ENCODE assay signal across 1 cellular context in genomic region chr17:17322516-17323510, GRCh38.
TF ChIP-seq lines count a peak whose summit lies in the region.

No MANE protein-coding gene starts in this region.

TF ChIP-seq in IMR-90, 13 proteins besides CTCF, POLR2A, EP300 and RAD21:
- TF ChIP-seq ELK1 (IDR thresholded peaks at IDR 0.05; ENCODE audit: borderline replicate concordance, low read depth, low read length) (no peak), FOS (IDR thresholded peaks at IDR 0.05; ENCODE audit: low read depth, low read length) (no peak), CEBPB (IDR thresholded peaks at IDR 0.05; ENCODE audit: low read depth, low read length) (no peak), RCOR1 (IDR thresholded peaks at IDR 0.05; ENCODE audit: insufficient replicate concordance, low read length) (no peak), CHD1 (IDR thresholded peaks at IDR 0.05; ENCODE audit: low read depth, low read length) (no peak), BHLHE40 (IDR thresholded peaks at IDR 0.05; ENCODE audit: low read depth, low read length) (no peak), RFX5 (IDR thresholded peaks at IDR 0.05; ENCODE audit: low read depth, low read length) (no peak), NFE2L2 (IDR thresholded peaks at IDR 0.05; ENCODE audit: low read depth, low read length) (no peak), MAZ (IDR thresholded peaks at IDR 0.05; ENCODE audit: borderline replicate concordance, low read depth, low read length) (no peak), SMC3 (IDR thresholded peaks at IDR 0.05; ENCODE audit: low read depth, low read length) (no peak), USF2 (IDR thresholded peaks at IDR 0.05; ENCODE audit: low read depth, low read length) (no peak), MXI1 (IDR thresholded peaks at IDR 0.05; ENCODE audit: borderline replicate concordance, low read depth, low read length) (no peak), MAFK (IDR thresholded peaks at IDR 0.05; ENCODE audit: low read depth, low read length) (no peak)
TF ChIP-seq in IMR-90: peak in this region for 0.
